8 cellular contexts compared by ENCODE assay signal in the genomic region with DNA sequence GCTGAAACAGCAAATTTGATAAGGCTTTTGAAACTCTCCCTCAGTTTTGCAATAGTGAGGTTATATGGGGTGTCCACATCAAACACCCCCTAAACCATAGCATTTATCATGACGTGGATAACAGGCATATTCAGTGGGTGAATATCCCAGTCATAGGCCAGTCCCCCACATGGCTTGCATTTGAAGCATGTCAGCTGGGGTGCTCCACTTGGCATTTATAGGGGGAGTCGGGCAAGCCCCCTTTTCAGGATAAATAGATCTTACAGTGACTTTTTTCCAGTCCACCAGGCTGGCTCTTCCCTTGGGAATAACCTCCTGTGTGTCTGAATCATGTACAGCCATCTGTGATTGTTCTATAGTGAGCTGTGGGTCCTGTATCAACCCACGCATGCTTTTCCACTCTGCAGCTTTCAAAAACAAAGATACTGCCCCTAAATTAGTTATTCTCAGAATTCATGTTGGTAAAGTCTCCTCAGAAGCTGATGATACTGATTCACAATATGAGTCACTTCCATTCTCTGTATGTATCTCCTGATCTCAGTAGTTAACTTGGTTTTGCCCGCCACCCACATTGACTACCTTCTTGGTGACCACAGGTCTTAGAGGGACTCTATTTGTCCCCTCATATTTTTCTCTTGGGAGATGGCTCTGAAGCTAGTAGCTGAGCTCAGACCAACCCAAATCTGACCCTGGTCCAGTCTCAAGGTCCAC.
DNase-seq lines count a peak whose midpoint lies in the region; ATAC-seq and TF ChIP-seq lines count a peak whose summit lies in the region.

No MANE protein-coding gene starts in this region.

- in situ Hi-C loops in ACHN (cut with HindIII; ENCODE audit: low pct_ligation_motif_present, low pct_unique_long_range_greater_than_20kb, low sequenced_read_pairs) = no loop called here

- 79 to 82% methylated on average over 4 of the region's 4 CpGs for WGBS in heart right ventricle, 2 donors

- no peaks in the 10 kb centered on the region for H3K36me3 ChIP-seq in heart right ventricle

- H3K27ac ChIP-seq in heart right ventricle = no peak overlapping the region

- peaks cover 0 to 5% (median 0%) of the 10 kb centered on the region in 11 donors for H3K9me3 ChIP-seq in heart right ventricle

- TF ChIP-seq CTCF in heart right ventricle (IDR thresholded peaks at IDR 0.05) = no peak

- peak; percentile 68 for DNase-seq in activated CD8-positive, alpha-beta memory T cell treated with anti-CD3 and anti-CD28 coated beads, Interleukin-2, amount 50 U/mL, for 48 hours
- peak; percentile 23 for DNase-seq in stimulated activated CD4-positive, alpha-beta T cell treated with anti-CD3 and anti-CD28 coated beads, Interleukin-4, amount 100 ng/mL, for 1 hour
- DNase-seq in heart right ventricle = no peak
- no peak for DNase-seq in D341Med (ENCODE audit: low spot score)
- DNase-seq in SHP77 treated with DMSO at 0.1 percent for 48 hours (lab: John Stamatoyannopoulos, UW) = no peak
- DNase-seq in ACHN = no peak

- intact Hi-C loops in heart right ventricle (cut with DNase I) = no loop called here

- peaks cover 0 to 7% (median 0%) of the 10 kb centered on the region in 7 donors for H3K27me3 ChIP-seq in heart right ventricle

- no peak overlapping the region for H3K4me3 ChIP-seq in heart right ventricle

- peaks cover 0 to 6% (median 0%) of the 10 kb centered on the region in 9 donors for H3K4me1 ChIP-seq in heart right ventricle

- ATAC-seq in GM18873 (IDR thresholded peaks at IDR 0.05; ENCODE audit: low FRiP score, unreplicated experiment) (peak; percentile 85), HG02938 (IDR thresholded peaks at IDR 0.05; ENCODE audit: unreplicated experiment) (peak; percentile 95), heart right ventricle (no peak)

Comparison
In these comparisons a context has a peak if more than half of its experiments do, and no peak if none do; other contexts are left out.
1. ATAC-seq: peak in GM18873 (single experiment) and HG02938 (single experiment); none in heart right ventricle (0 of 8).
2. DNase-seq: peak in activated CD8-positive, alpha-beta memory T cell treated with anti-CD3 and anti-CD28 coated beads, Interleukin-2, amount 50 U/mL, for 48 hours (single experiment) and stimulated activated CD4-positive, alpha-beta T cell treated with anti-CD3 and anti-CD28 coated beads, Interleukin-4, amount 100 ng/mL, for 1 hour (single experiment); none in heart right ventricle (0 of 2), D341Med (single experiment), SHP77 treated with DMSO at 0.1 percent for 48 hours (single experiment) and ACHN (single experiment).